17 cellular contexts compared by ENCODE assay signal in genomic region chr2:221426929-221427328, GRCh38.
"Had no signal": no experiment of that assay in that cellular context is flagged by ENCODE, and none has a peak within 500 bp of the region (broad histone marks: within the 10 kb centered on the region; RNA-seq: fewer than 3 reads in every experiment).

No MANE protein-coding gene starts in this region.

- H3K27me3 Mint-ChIP-seq: activated naive CD4-positive, alpha-beta T cell treated with anti-CD3 and anti-CD28 coated beads, Interleukin-2, amount 10 ng/mL, durations not matched to agents 7 days and 5 days; activated naive CD8-positive, alpha-beta T cell treated with anti-CD3 and anti-CD28 coated beads, Interleukin-2, amount 50 U/mL, for 24 hours; stimulated activated naive CD8-positive, alpha-beta T cell treated with anti-CD3 and anti-CD28 coated beads, Interleukin-15, amount 100 ng/mL, for 72 hours; type B pancreatic cell had no signal

- H3K4me1 Mint-ChIP-seq: activated naive CD4-positive, alpha-beta T cell treated with anti-CD3 and anti-CD28 coated beads, Interleukin-2, amount 10 ng/mL, durations not matched to agents 7 days and 5 days; activated naive CD8-positive, alpha-beta T cell treated with anti-CD3 and anti-CD28 coated beads, Interleukin-2, amount 50 U/mL, for 24 hours; stimulated activated naive CD8-positive, alpha-beta T cell treated with anti-CD3 and anti-CD28 coated beads, Interleukin-15, amount 100 ng/mL, for 72 hours had no signal

- H3K9me3 Mint-ChIP-seq: activated naive CD4-positive, alpha-beta T cell treated with anti-CD3 and anti-CD28 coated beads, Interleukin-2, amount 10 ng/mL, durations not matched to agents 7 days and 5 days; activated naive CD8-positive, alpha-beta T cell treated with anti-CD3 and anti-CD28 coated beads, Interleukin-2, amount 50 U/mL, for 24 hours; activated T-cell treated with anti-CD3 and anti-CD28 coated beads, Interleukin-2, amount 50 U/mL, for 4 hours; neural crest cell; stimulated activated naive CD8-positive, alpha-beta T cell treated with anti-CD3 and anti-CD28 coated beads, Interleukin-15, amount 100 ng/mL, for 72 hours; type B pancreatic cell had no signal

- ATAC-seq: activated naive CD8-positive, alpha-beta T cell treated with anti-CD3 and anti-CD28 coated beads, Interleukin-2, amount 50 U/mL, for 24 hours; activated T-cell treated with anti-CD3 and anti-CD28 coated beads, Interleukin-2, amount 50 U/mL, for 4 hours; left lobe of liver; right cardiac atrium; stimulated activated naive CD8-positive, alpha-beta T cell treated with anti-CD3 and anti-CD28 coated beads, Interleukin-15, amount 100 ng/mL, for 72 hours had no signal

- H3K27ac Mint-ChIP-seq: activated naive CD4-positive, alpha-beta T cell treated with anti-CD3 and anti-CD28 coated beads, Interleukin-2, amount 10 ng/mL, durations not matched to agents 7 days and 5 days; activated naive CD8-positive, alpha-beta T cell treated with anti-CD3 and anti-CD28 coated beads, Interleukin-2, amount 50 U/mL, for 24 hours; stimulated activated naive CD8-positive, alpha-beta T cell treated with anti-CD3 and anti-CD28 coated beads, Interleukin-15, amount 100 ng/mL, for 72 hours; type B pancreatic cell had no signal

- DNase-seq: activated CD4-positive, alpha-beta T cell treated with anti-CD3 and anti-CD28 coated beads, Interleukin-2, amount 50 U/mL, for 1 hour; activated CD8-positive, alpha-beta memory T cell treated with anti-CD3 and anti-CD28 coated beads, Interleukin-2, amount 50 U/mL, for 4 hours; activated naive CD4-positive, alpha-beta T cell treated with anti-CD3 and anti-CD28 coated beads, Interleukin-2, amount 10 ng/mL, durations not matched to agents 7 days and 5 days; activated naive CD8-positive, alpha-beta T cell treated with anti-CD3 and anti-CD28 coated beads, Interleukin-2, amount 50 U/mL, for 24 hours; activated T-cell treated with anti-CD3 and anti-CD28 coated beads, Interleukin-2, amount 50 U/mL, for 4 hours; aorta; dermis blood vessel endothelial cell; effector memory CD4-positive, alpha-beta T cell; esophagus squamous epithelium; islet precursor cell; right cardiac atrium; stimulated activated CD4-positive, alpha-beta T cell treated with anti-CD3 and anti-CD28 coated beads, Interleukin-15, amount 100 ng/mL, for 24 hours; stimulated activated CD4-positive, alpha-beta T cell treated with anti-CD3 and anti-CD28 coated beads, Interleukin-2, amount 100 ng/mL, for 48 hours; stimulated activated naive CD8-positive, alpha-beta T cell treated with anti-CD3 and anti-CD28 coated beads, Interleukin-15, amount 100 ng/mL, for 72 hours had no signal

- H3K4me3 Mint-ChIP-seq: activated naive CD4-positive, alpha-beta T cell treated with anti-CD3 and anti-CD28 coated beads, Interleukin-2, amount 10 ng/mL, durations not matched to agents 7 days and 5 days; activated naive CD8-positive, alpha-beta T cell treated with anti-CD3 and anti-CD28 coated beads, Interleukin-2, amount 50 U/mL, for 24 hours; activated T-cell treated with anti-CD3 and anti-CD28 coated beads, Interleukin-2, amount 50 U/mL, for 4 hours; neural crest cell; stimulated activated naive CD8-positive, alpha-beta T cell treated with anti-CD3 and anti-CD28 coated beads, Interleukin-15, amount 100 ng/mL, for 72 hours; type B pancreatic cell had no signal
